ENCODE assay signal across 15 cellular contexts in the genomic region with DNA sequence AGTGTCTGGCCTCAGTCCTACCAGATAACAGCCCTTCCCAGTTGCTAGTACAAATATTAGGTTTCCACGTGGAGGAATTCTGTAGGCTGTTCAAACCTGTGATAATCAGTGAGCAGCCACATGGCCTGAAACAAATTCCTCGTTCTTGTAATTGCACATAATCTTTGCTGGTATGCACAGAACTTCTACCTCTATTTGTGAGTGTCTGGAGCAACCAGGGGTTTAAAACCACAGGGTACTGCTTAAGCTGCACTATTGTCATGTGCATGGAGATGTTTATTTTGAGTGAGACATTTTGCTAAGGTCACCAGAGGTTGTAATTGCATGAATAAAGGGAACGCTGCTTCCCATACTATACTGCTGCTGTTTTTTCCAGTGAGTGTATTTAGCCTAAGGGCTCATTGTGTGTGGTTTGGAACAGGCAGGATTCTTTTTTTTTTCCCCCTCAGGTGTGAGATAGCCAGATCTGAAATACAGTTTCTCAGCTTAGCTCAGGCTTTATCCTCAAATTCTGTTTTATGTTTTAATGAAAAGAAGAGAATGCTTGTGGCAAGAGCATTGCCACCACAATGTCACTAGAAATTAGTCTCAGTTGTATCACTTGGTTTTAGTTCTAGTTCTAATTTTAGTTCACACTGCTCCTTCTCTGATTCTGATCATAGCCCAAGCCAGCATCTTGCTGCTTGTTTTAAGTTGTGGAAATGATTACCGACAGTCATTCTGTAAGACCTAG.
A peak's percentile ranks its signal among the peaks of the same experiment; 100 is the strongest.
DNase-seq lines count a peak whose midpoint lies in the region; ATAC-seq and TF ChIP-seq lines count a peak whose summit lies in the region.
"Had no signal": no experiment of that assay in that cellular context is flagged by ENCODE, and none has a peak within 500 bp of the region (broad histone marks: within the 10 kb centered on the region; RNA-seq: fewer than 3 reads in every experiment).

No MANE protein-coding gene starts in this region.

- H3K4me1 ChIP-seq in right atrium auricular region (peaks cover 0 to 10% of the 10 kb centered on the region in 2 donors), upper lobe of right lung (no peaks in the 10 kb centered on the region)
- H3K4me1 ChIP-seq: adrenal gland had no signal

- intact Hi-C loops in Right ventricle myocardium inferior (cut with DNase I) (no loop called here), MCF 10A (cut with micrococcal nuclease) (no loop called here), upper lobe of right lung (cut with DNase I) (no loop called here)
- intact Hi-C loops in activated CD4-positive, alpha-beta T cell treated with anti-CD3 and anti-CD28 coated beads, Interleukin-2, amount 10 ng/mL, durations not matched to agents 24 days and 14 days (cut with micrococcal nuclease), result no loop called here

- H3K27me3 ChIP-seq in right atrium auricular region, result no peaks in the 10 kb centered on the region
- no peaks in the 10 kb centered on the region for H3K27me3 ChIP-seq in layer of hippocampus (ENCODE audit: control insufficient read depth, insufficient read depth, low read length)
- no peaks in the 10 kb centered on the region for H3K27me3 ChIP-seq in upper lobe of right lung
- H3K27me3 ChIP-seq: adrenal gland had no signal

- H3K4me3 Mint-ChIP-seq in MCF 10A (ENCODE audit: unreplicated experiment), result no peak overlapping the region
- no peak overlapping the region for H3K4me3 Mint-ChIP-seq in activated CD4-positive, alpha-beta T cell treated with anti-CD3 and anti-CD28 coated beads, Interleukin-2, amount 10 ng/mL, durations not matched to agents 24 days and 14 days
- H3K4me3 Mint-ChIP-seq: activated CD8-positive, alpha-beta memory T cell treated with anti-CD3 and anti-CD28 coated beads, Interleukin-2, amount 10 ng/mL, durations not matched to agents 7 days and 5 days had no signal

- H3K4me1 Mint-ChIP-seq in MCF 10A (ENCODE audit: insufficient read depth, unreplicated experiment), result peaks cover 24% of the 10 kb centered on the region
- H3K4me1 Mint-ChIP-seq in activated CD4-positive, alpha-beta T cell treated with anti-CD3 and anti-CD28 coated beads, Interleukin-2, amount 10 ng/mL, durations not matched to agents 24 days and 14 days, result no peaks in the 10 kb centered on the region
- H3K4me1 Mint-ChIP-seq: activated CD8-positive, alpha-beta memory T cell treated with anti-CD3 and anti-CD28 coated beads, Interleukin-2, amount 10 ng/mL, durations not matched to agents 7 days and 5 days had no signal

- DNase-seq in Right ventricle myocardium inferior (ENCODE audit: missing footprints) (no peak), right atrium auricular region (ENCODE audit: low spot score) (no peak), MCF 10A (ENCODE audit: unreplicated experiment) (peak; percentile 34), upper lobe of right lung (no peak), NCI-H2196 treated with DMSO at 0.1 percent for 48 hours (lab: John Stamatoyannopoulos, UW; ENCODE audit: unreplicated experiment) (no peak)
- DNase-seq in activated CD4-positive, alpha-beta T cell treated with anti-CD3 and anti-CD28 coated beads, Interleukin-2, amount 10 ng/mL, durations not matched to agents 24 days and 14 days, result no peak
- DNase-seq: ACHN; activated CD8-positive, alpha-beta memory T cell treated with anti-CD3 and anti-CD28 coated beads, Interleukin-2, amount 10 ng/mL, durations not matched to agents 7 days and 5 days; adrenal gland; GOT3; kidney glomerular epithelial cell; NCI-H1105; T-helper 9 cell had no signal

- no peak overlapping the region for H3K27ac Mint-ChIP-seq in MCF 10A (ENCODE audit: low read depth, unreplicated experiment)
- no peak overlapping the region for H3K27ac Mint-ChIP-seq in activated CD4-positive, alpha-beta T cell treated with anti-CD3 and anti-CD28 coated beads, Interleukin-2, amount 10 ng/mL, durations not matched to agents 24 days and 14 days
- H3K27ac Mint-ChIP-seq: activated CD8-positive, alpha-beta memory T cell treated with anti-CD3 and anti-CD28 coated beads, Interleukin-2, amount 10 ng/mL, durations not matched to agents 7 days and 5 days had no signal

- H3K9me3 ChIP-seq in right atrium auricular region, result no peaks in the 10 kb centered on the region
- H3K9me3 ChIP-seq in upper lobe of right lung, result no peaks in the 10 kb centered on the region
- H3K9me3 ChIP-seq: adrenal gland had no signal

- no TSS peak for BruUV-seq in MCF 10A (replicated peaks; lab: Mats Ljungman, UMichigan)

- H3K9me3 Mint-ChIP-seq in MCF 10A (ENCODE audit: unreplicated experiment), result no peaks in the 10 kb centered on the region
- H3K9me3 Mint-ChIP-seq in activated CD4-positive, alpha-beta T cell treated with anti-CD3 and anti-CD28 coated beads, Interleukin-2, amount 10 ng/mL, durations not matched to agents 24 days and 14 days, result no peaks in the 10 kb centered on the region

- no peak overlapping the region for H3K4me3 ChIP-seq in right atrium auricular region
- H3K4me3 ChIP-seq in upper lobe of right lung, result no peak overlapping the region
- H3K4me3 ChIP-seq: adrenal gland had no signal

- no peaks in the 10 kb centered on the region for H3K27me3 Mint-ChIP-seq in MCF 10A (ENCODE audit: insufficient read depth, unreplicated experiment)
- H3K27me3 Mint-ChIP-seq in activated CD4-positive, alpha-beta T cell treated with anti-CD3 and anti-CD28 coated beads, Interleukin-2, amount 10 ng/mL, durations not matched to agents 24 days and 14 days, result no peaks in the 10 kb centered on the region
- H3K27me3 Mint-ChIP-seq: activated CD8-positive, alpha-beta memory T cell treated with anti-CD3 and anti-CD28 coated beads, Interleukin-2, amount 10 ng/mL, durations not matched to agents 7 days and 5 days had no signal

- H3K36me3 ChIP-seq in right atrium auricular region, result peaks cover 18% of the 10 kb centered on the region
- peaks cover 5% of the 10 kb centered on the region for H3K36me3 ChIP-seq in upper lobe of right lung
- H3K36me3 ChIP-seq: adrenal gland had no signal

- ATAC-seq in Right ventricle myocardium inferior, result peak; percentile 21
- peak; percentile 62 for ATAC-seq in upper lobe of right lung
- no peak for ATAC-seq in HG02763 (IDR thresholded peaks at IDR 0.05; ENCODE audit: unreplicated experiment)
- ATAC-seq: activated CD8-positive, alpha-beta memory T cell treated with anti-CD3 and anti-CD28 coated beads, Interleukin-2, amount 10 ng/mL, durations not matched to agents 7 days and 5 days had no signal

- TF ChIP-seq CTCF in right atrium auricular region (IDR thresholded peaks at IDR 0.05) (no peak), MCF 10A (IDR thresholded peaks at IDR 0.05; ENCODE audit: unreplicated experiment) (no peak), upper lobe of right lung (IDR thresholded peaks at IDR 0.05) (no peak)

- H3K27ac ChIP-seq in right atrium auricular region (no peak overlapping the region), layer of hippocampus (ENCODE audit: low read depth, low read length) (peak overlapping the region; percentile 33), upper lobe of right lung (no peak overlapping the region)
- H3K27ac ChIP-seq: adrenal gland had no signal

- H3K36me3 Mint-ChIP-seq in MCF 10A (ENCODE audit: insufficient read depth, unreplicated experiment), result no peaks in the 10 kb centered on the region
- H3K36me3 Mint-ChIP-seq in activated CD4-positive, alpha-beta T cell treated with anti-CD3 and anti-CD28 coated beads, Interleukin-2, amount 10 ng/mL, durations not matched to agents 24 days and 14 days (ENCODE audit: low read depth), result no peaks in the 10 kb centered on the region
- H3K36me3 Mint-ChIP-seq: activated CD8-positive, alpha-beta memory T cell treated with anti-CD3 and anti-CD28 coated beads, Interleukin-2, amount 10 ng/mL, durations not matched to agents 7 days and 5 days had no signal

- POLR2A ChIA-PET in MCF 10A (lab: Yijun Ruan, JAX), result interaction anchor here (0.5 to 2.4 kb wide), 4 partner anchors 12 to 90 kb away, joined by 3 to 25 read pairs (median 4); no protein-coding TSS in a partner anchor

- CTCF ChIA-PET in MCF 10A (lab: Yijun Ruan, JAX), result interaction anchor here (0.9 to 3.8 kb wide), 5 partner anchors 11 to 855 kb away, joined by 3 to 43 read pairs (median 5); no protein-coding TSS in a partner anchor
